In the genomic region with DNA sequence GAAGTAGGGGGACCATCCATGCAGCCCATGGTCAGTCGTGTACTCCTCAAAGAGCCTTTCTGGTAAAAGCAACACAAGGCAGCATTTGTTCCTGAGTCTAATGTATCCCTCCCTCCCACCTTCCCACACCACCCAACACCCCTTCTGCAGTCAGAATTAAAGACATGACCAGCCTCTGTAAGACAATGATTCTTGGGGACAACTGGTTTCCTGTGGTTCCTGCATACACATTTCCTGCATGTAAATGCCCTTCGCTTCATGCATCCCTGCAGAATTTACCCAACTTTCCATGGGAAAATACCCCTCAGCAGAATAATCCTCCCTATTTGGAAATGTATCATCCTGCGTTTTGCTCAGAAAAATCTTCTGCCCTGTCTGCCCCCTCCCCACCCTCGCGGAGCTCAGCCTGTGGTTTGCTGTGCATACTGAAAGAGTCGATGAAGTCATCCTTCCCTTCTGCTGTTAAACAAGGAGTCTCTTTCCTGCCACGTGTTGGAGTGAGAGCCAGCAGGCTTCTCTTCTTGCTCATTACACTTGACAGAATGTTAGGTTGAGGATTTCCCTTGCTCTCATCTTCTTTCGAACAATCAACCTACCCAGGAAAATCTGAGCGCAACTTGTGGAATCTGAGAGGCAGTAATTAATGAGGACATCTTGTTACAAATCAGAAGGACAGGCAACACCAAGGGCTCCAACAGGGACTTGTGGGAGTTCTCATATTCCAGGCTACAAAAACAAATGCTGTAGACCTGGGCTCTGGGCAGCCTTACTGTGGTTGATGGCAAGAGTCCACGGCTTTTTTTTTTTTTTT, we compare ENCODE assay signal across 9 cellular contexts. TPM values are rescaled to one million over a fixed set of nuclear protein-coding genes. Genes with fewer than 3 reads are reported as not detected.
DNase-seq lines count a peak whose midpoint lies in the region; ATAC-seq and TF ChIP-seq lines count a peak whose summit lies in the region.
"Had no signal": no experiment of that assay in that cellular context is flagged by ENCODE, and none has a peak within 500 bp of the region (broad histone marks: within the 10 kb centered on the region; RNA-seq: fewer than 3 reads in every experiment).

No MANE protein-coding gene starts in this region.

- peaks cover 15% of the 10 kb centered on the region for H3K27me3 Mint-ChIP-seq in type B pancreatic cell

- DNase-seq in DMS153 (lab: John Stamatoyannopoulos, UW) (peak; percentile 45), DMS153 treated with DMSO at 0.1 percent for 48 hours (lab: John Stamatoyannopoulos, UW; ENCODE audit: unreplicated experiment) (no peak), NCI-H446 treated with DMSO at 0.1 percent for 48 hours (lab: John Stamatoyannopoulos, UW) (peak; percentile 58), breast epithelium (ENCODE audit: low spot score in 2 of 2) (no peak), mesendoderm (peak; percentile 87), type B pancreatic cell (ENCODE audit: extremely low spot score, unreplicated experiment) (no peak), prostate gland (ENCODE audit: low spot score) (no peak)

- no peaks in the 10 kb centered on the region for H3K9me3 Mint-ChIP-seq in type B pancreatic cell

- H3K27ac ChIP-seq in breast epithelium (peak overlapping the region in 1 of 2 donors; percentile 72), mesendoderm (ENCODE audit: low read depth, low read length) (no peak overlapping the region), prostate gland (no peak overlapping the region)
- H3K27ac ChIP-seq: 22Rv1 had no signal

- H3K9ac ChIP-seq in mesendoderm (ENCODE audit: low read length): no peak overlapping the region

- H3K56ac ChIP-seq in mesendoderm (ENCODE audit: low read length): no peak overlapping the region

- TF ChIP-seq CTCF in breast epithelium (IDR thresholded peaks at IDR 0.05): no peak
- no peak for TF ChIP-seq CTCF in type B pancreatic cell (conservative IDR thresholded peaks at IDR 0.05)
- TF ChIP-seq CTCF in prostate gland (IDR thresholded peaks at IDR 0.05): no peak

- no peak overlapping the region for H3K23ac ChIP-seq in mesendoderm (ENCODE audit: low read length)

- no peak overlapping the region for H4K8ac ChIP-seq in mesendoderm (ENCODE audit: low read depth, low read length)

- H3K27ac Mint-ChIP-seq in type B pancreatic cell: peak overlapping the region; percentile 58

- no peak overlapping the region for H2BK15ac ChIP-seq in mesendoderm (replicated peaks; ENCODE audit: low read depth)

- H3K27me3 ChIP-seq in breast epithelium (no peaks in the 10 kb centered on the region), mesendoderm (ENCODE audit: insufficient read depth, low read length, poor library complexity) (no peaks in the 10 kb centered on the region), prostate gland (replicated peaks; ENCODE audit: insufficient read depth) (no peaks in the 10 kb centered on the region)

- H3K9me3 ChIP-seq in breast epithelium (no peaks in the 10 kb centered on the region), prostate gland (no peaks in the 10 kb centered on the region)

- no peak overlapping the region for H2BK5ac ChIP-seq in mesendoderm (ENCODE audit: low read length)

- no peaks in the 10 kb centered on the region for H3K79me2 ChIP-seq in mesendoderm (ENCODE audit: control insufficient read depth, insufficient read depth, low read length)

- no peaks in the 10 kb centered on the region for H3K79me1 ChIP-seq in mesendoderm (ENCODE audit: low read length)

- TF ChIP-seq POLR2A in breast epithelium (IDR thresholded peaks at IDR 0.05) (no peak), prostate gland (IDR thresholded peaks at IDR 0.05) (no peak)

- no peak overlapping the region for H4K5ac ChIP-seq in mesendoderm (ENCODE audit: low read length)

- H2BK120ac ChIP-seq in mesendoderm (ENCODE audit: low read depth, low read length): no peak overlapping the region

- no CpG with 5 or more reads among the region's 10 CpGs for WGBS in mesendoderm (ENCODE audit: extremely low coverage, insufficient coverage, low lambda C conversion rate)
- WGBS in prostate gland: 25% methylated on average over 10 of the region's 10 CpGs

- no peak overlapping the region for H3K4ac ChIP-seq in mesendoderm (ENCODE audit: low read depth, low read length)

- H3K36me3 ChIP-seq in breast epithelium (no peaks in the 10 kb centered on the region), mesendoderm (ENCODE audit: control insufficient read depth, insufficient read depth, low read length) (no peaks in the 10 kb centered on the region), prostate gland (no peaks in the 10 kb centered on the region)

- peak overlapping the region; percentile 69 for H3K4me3 Mint-ChIP-seq in type B pancreatic cell

- intact Hi-C loops in breast epithelium (cut with DNase I; ENCODE audit: low total_unique reads) (no loop called here), prostate gland (cut with DNase I) (no loop called here)

- H3K4me1 Mint-ChIP-seq in type B pancreatic cell (ENCODE audit: unreplicated experiment): peaks cover 13% of the 10 kb centered on the region

- H2AK5ac ChIP-seq in mesendoderm (ENCODE audit: low read length): no peak overlapping the region

- H3K4me3 ChIP-seq in breast epithelium: peak overlapping the region in 2 of 3 donors; percentile 14 to 49
- no peak overlapping the region for H3K4me3 ChIP-seq in mesendoderm (ENCODE audit: low read length)
- H3K4me3 ChIP-seq in prostate gland: no peak overlapping the region

- H3K4me1 ChIP-seq in breast epithelium (no peaks in the 10 kb centered on the region), mesendoderm (ENCODE audit: control insufficient read depth, low read depth, low read length) (peaks cover 3% of the 10 kb centered on the region), prostate gland (replicated peaks) (no peaks in the 10 kb centered on the region)

- no peak overlapping the region for H3K18ac ChIP-seq in mesendoderm (ENCODE audit: low read length)

- ATAC-seq in HG02588 (IDR thresholded peaks at IDR 0.05; ENCODE audit: unreplicated experiment): peak; percentile 74

- H3K4me2 ChIP-seq in mesendoderm (ENCODE audit: low read length): no peak overlapping the region

- no peaks in the 10 kb centered on the region for H3K36me3 Mint-ChIP-seq in type B pancreatic cell

RNA-seq across cellular contexts. Expression of a gene that starts 4.7 kb away (rescaled TPM):
- 1 to 10 TPM; 1.3 to 2.6 (median 1.9) TPM for total RNA-seq in breast epithelium
- polyA plus RNA-seq in mesendoderm (2013, experiment 1 of 2): 0.07 TPM
- 0.07 TPM for polyA plus RNA-seq in mesendoderm (2013, experiment 2 of 2)
- 0.57 and 5.0 TPM in 2 replicates for total RNA-seq in type B pancreatic cell (ENCODE audit: low replicate concordance)
- under 1 TPM; 0.05 to 0.97 TPM for total RNA-seq in prostate gland

RNA-seq across cellular contexts. Expression of a gene that starts 49.1 kb away (rescaled TPM):
- total RNA-seq in breast epithelium (10 to 100 TPM; 22.9 to 38.5 (median 28.5) TPM), type B pancreatic cell (ENCODE audit: low replicate concordance) (32.0 and 35.7 TPM in 2 replicates), prostate gland (10 to 100 TPM; 25.6 to 32.1 TPM)
- polyA plus RNA-seq in mesendoderm (2013, experiment 1 of 2): 52.1 TPM
- 50.0 TPM for polyA plus RNA-seq in mesendoderm (2013, experiment 2 of 2)

Comparison
In these comparisons a context has a peak if more than half of its experiments do, and no peak if none do; other contexts are left out.
1. DNase-seq: peak in DMS153 (single experiment), NCI-H446 treated with DMSO at 0.1 percent for 48 hours (single experiment) and mesendoderm (single experiment); none in DMS153 treated with DMSO at 0.1 percent for 48 hours (single experiment), breast epithelium (0 of 2), type B pancreatic cell (single experiment) and prostate gland (single experiment).
2. H3K4me3 ChIP-seq: peak in breast epithelium (2 of 3); none in mesendoderm (single experiment) and prostate gland (0 of 2).